12 cellular contexts compared by ENCODE assay signal in the genomic region with DNA sequence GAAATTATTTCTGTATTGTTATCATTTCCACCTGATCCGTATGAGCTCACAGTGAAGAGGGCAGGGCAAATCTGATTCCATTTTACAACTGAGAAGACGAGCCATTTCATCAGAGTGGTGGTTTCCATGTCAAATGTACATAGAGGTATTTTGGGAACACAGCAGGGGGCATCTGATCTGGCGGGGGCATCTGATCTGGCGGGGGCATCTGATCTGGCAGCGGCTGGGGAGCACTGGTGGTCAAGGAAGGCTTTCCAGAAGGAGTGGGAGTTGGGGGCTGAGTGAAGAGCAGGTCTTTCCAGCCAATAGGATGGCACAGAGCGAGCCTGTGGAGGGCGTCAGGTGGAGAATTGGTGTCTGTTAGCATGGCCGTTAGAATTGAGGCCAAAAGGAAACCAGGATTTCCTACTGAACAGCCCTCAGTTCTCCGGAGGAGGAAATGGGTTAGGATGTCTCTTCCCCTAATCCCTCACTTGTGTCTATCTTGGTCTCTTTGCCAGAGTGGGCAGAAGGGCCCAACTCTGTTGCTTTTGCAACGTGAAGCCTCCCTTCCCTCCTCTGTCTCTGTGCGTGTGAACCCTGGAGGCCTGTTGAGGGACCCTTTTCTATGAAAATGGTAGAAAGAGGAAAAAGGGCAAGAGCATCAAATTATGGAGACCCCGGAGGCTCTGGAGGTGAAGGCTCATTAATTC. TPM values are rescaled to one million over a fixed set of nuclear protein-coding genes. Genes with fewer than 3 reads are reported as not detected.
DNase-seq lines count a peak whose midpoint lies in the region; ATAC-seq and TF ChIP-seq lines count a peak whose summit lies in the region.
"Had no signal": no experiment of that assay in that cellular context is flagged by ENCODE, and none has a peak within 500 bp of the region (broad histone marks: within the 10 kb centered on the region; RNA-seq: fewer than 3 reads in every experiment).

No MANE protein-coding gene starts in this region.

- no peaks in the 10 kb centered on the region for H3K9me3 ChIP-seq in KOPT-K1 (ENCODE audit: insufficient read depth, low read length, poor library complexity, severe bottlenecking)
- H3K9me3 ChIP-seq: upper lobe of right lung had no signal

- ATAC-seq in activated CD4-positive, alpha-beta T cell treated with anti-CD3 and anti-CD28 coated beads for 36 hours = peak; percentile 12

- intact Hi-C loops in activated CD4-positive, alpha-beta T cell treated with anti-CD3 and anti-CD28 coated beads for 36 hours (cut with DNase I, micrococcal nuclease) = no loop called here
- intact Hi-C loops in activated T-helper 1 cell treated with anti-CD3 and anti-CD28 coated beads, Interleukin-12 subunit alpha, Interleukin-12 subunit beta, Interleukin-2, Interleukin-4 antibody, amounts not matched to agents 30 ng/mL and 10 ng/mL and 1 ng/mL, durations not matched to agents 14 hours and 24 hours and 36 hours (cut with micrococcal nuclease) = loop anchor here (2.0 kb wide), 1 partner anchor 17 kb away; no protein-coding TSS in a partner anchor

- H3K36me3 ChIP-seq in KOPT-K1 (ENCODE audit: insufficient read depth, low read length) = peaks cover 67% of the 10 kb centered on the region
- H3K36me3 ChIP-seq: cardiac muscle cell, upper lobe of right lung had no signal

- peak overlapping the region; percentile 90 for H3K27ac Mint-ChIP-seq in activated CD4-positive, alpha-beta T cell treated with anti-CD3 and anti-CD28 coated beads for 36 hours
- H3K27ac Mint-ChIP-seq in activated T-helper 1 cell treated with anti-CD3 and anti-CD28 coated beads, Interleukin-12 subunit alpha, Interleukin-12 subunit beta, Interleukin-2, Interleukin-4 antibody, amounts not matched to agents 30 ng/mL and 10 ng/mL and 1 ng/mL, durations not matched to agents 14 hours and 24 hours and 36 hours = peak overlapping the region; percentile 92
- H3K27ac Mint-ChIP-seq in nephron progenitor cell = peak overlapping the region; percentile 20

- no peaks in the 10 kb centered on the region for H3K9me3 Mint-ChIP-seq in activated CD4-positive, alpha-beta T cell treated with anti-CD3 and anti-CD28 coated beads for 36 hours (ENCODE audit: low read depth)
- H3K9me3 Mint-ChIP-seq in activated T-helper 1 cell treated with anti-CD3 and anti-CD28 coated beads, Interleukin-12 subunit alpha, Interleukin-12 subunit beta, Interleukin-2, Interleukin-4 antibody, amounts not matched to agents 30 ng/mL and 10 ng/mL and 1 ng/mL, durations not matched to agents 14 hours and 24 hours and 36 hours = no peaks in the 10 kb centered on the region
- no peaks in the 10 kb centered on the region for H3K9me3 Mint-ChIP-seq in nephron progenitor cell

- H3K4me3 Mint-ChIP-seq in activated CD4-positive, alpha-beta T cell treated with anti-CD3 and anti-CD28 coated beads for 36 hours = peak overlapping the region; percentile 76
- H3K4me3 Mint-ChIP-seq in activated T-helper 1 cell treated with anti-CD3 and anti-CD28 coated beads, Interleukin-12 subunit alpha, Interleukin-12 subunit beta, Interleukin-2, Interleukin-4 antibody, amounts not matched to agents 30 ng/mL and 10 ng/mL and 1 ng/mL, durations not matched to agents 14 hours and 24 hours and 36 hours = peak overlapping the region; percentile 83
- H3K4me3 Mint-ChIP-seq in nephron progenitor cell = no peak overlapping the region

- H3K27me3 Mint-ChIP-seq in activated CD4-positive, alpha-beta T cell treated with anti-CD3 and anti-CD28 coated beads for 36 hours = no peaks in the 10 kb centered on the region
- H3K27me3 Mint-ChIP-seq in activated T-helper 1 cell treated with anti-CD3 and anti-CD28 coated beads, Interleukin-12 subunit alpha, Interleukin-12 subunit beta, Interleukin-2, Interleukin-4 antibody, amounts not matched to agents 30 ng/mL and 10 ng/mL and 1 ng/mL, durations not matched to agents 14 hours and 24 hours and 36 hours (ENCODE audit: insufficient read depth) = no peaks in the 10 kb centered on the region
- no peaks in the 10 kb centered on the region for H3K27me3 Mint-ChIP-seq in nephron progenitor cell (ENCODE audit: low read depth, poor library complexity)

- TF ChIP-seq CTCF in nephron progenitor cell (IDR thresholded peaks at IDR 0.05) = no peak

- CTCF ChIA-PET in activated CD4-positive, alpha-beta T cell treated with anti-CD3 and anti-CD28 coated beads for 36 hours (lab: Charles Lee) = interaction anchor here (0.6 to 5.3 kb wide), 13 partner anchors 9 to 88 kb away, joined by 3 to 44 read pairs (median 3); no protein-coding TSS in a partner anchor

- H3K36me3 Mint-ChIP-seq in activated CD4-positive, alpha-beta T cell treated with anti-CD3 and anti-CD28 coated beads for 36 hours (ENCODE audit: low read depth) = peaks cover 83% of the 10 kb centered on the region
- peaks cover 64% of the 10 kb centered on the region for H3K36me3 Mint-ChIP-seq in activated T-helper 1 cell treated with anti-CD3 and anti-CD28 coated beads, Interleukin-12 subunit alpha, Interleukin-12 subunit beta, Interleukin-2, Interleukin-4 antibody, amounts not matched to agents 30 ng/mL and 10 ng/mL and 1 ng/mL, durations not matched to agents 14 hours and 24 hours and 36 hours (ENCODE audit: low read depth)
- peaks cover 12% of the 10 kb centered on the region for H3K36me3 Mint-ChIP-seq in nephron progenitor cell (ENCODE audit: low read depth)

- DNase-seq in activated CD4-positive, alpha-beta T cell treated with anti-CD3 and anti-CD28 coated beads for 36 hours = peak; percentile 48
- no peak for DNase-seq in activated CD4-positive, alpha-beta T cell treated with anti-CD3 and anti-CD28 coated beads, Interleukin-2, amount 50 U/mL, for 1 hour
- DNase-seq in activated T-helper 1 cell treated with anti-CD3 and anti-CD28 coated beads, Interleukin-12 subunit alpha, Interleukin-12 subunit beta, Interleukin-2, Interleukin-4 antibody, amounts not matched to agents 30 ng/mL and 10 ng/mL and 1 ng/mL, durations not matched to agents 14 hours and 24 hours and 36 hours (ENCODE audit: low spot score) = no peak
- DNase-seq in nephron progenitor cell (no peak), NCI-H524 treated with DMSO at 0.1 percent for 48 hours (lab: John Stamatoyannopoulos, UW) (no peak), iPS-NIHi7 (ENCODE audit: extremely low spot score) (no peak), SIG-M5 treated with dmso at 0.1 percent for 504 hours (lab: John Stamatoyannopoulos, UW; ENCODE audit: unreplicated experiment) (no peak)
- DNase-seq: glutamatergic neuron, upper lobe of right lung had no signal

- POLR2A ChIA-PET in activated CD4-positive, alpha-beta T cell treated with anti-CD3 and anti-CD28 coated beads for 36 hours (lab: Charles Lee) = interaction anchor here (0.6 to 1.7 kb wide), 15 partner anchors 8 to 435 kb away, joined by 3 to 11 read pairs (median 4); no protein-coding TSS in a partner anchor

- peaks cover 91% of the 10 kb centered on the region for H3K4me1 Mint-ChIP-seq in activated CD4-positive, alpha-beta T cell treated with anti-CD3 and anti-CD28 coated beads for 36 hours
- peaks cover 83% of the 10 kb centered on the region for H3K4me1 Mint-ChIP-seq in activated T-helper 1 cell treated with anti-CD3 and anti-CD28 coated beads, Interleukin-12 subunit alpha, Interleukin-12 subunit beta, Interleukin-2, Interleukin-4 antibody, amounts not matched to agents 30 ng/mL and 10 ng/mL and 1 ng/mL, durations not matched to agents 14 hours and 24 hours and 36 hours (ENCODE audit: low read depth)
- H3K4me1 Mint-ChIP-seq in nephron progenitor cell = peaks cover 21% of the 10 kb centered on the region

- H3K27ac ChIP-seq in KOPT-K1 (ENCODE audit: low read depth, low read length, poor library complexity, severe bottlenecking) = peak overlapping the region; percentile 89
- H3K27ac ChIP-seq: cardiac muscle cell, epithelial cell of prostate, upper lobe of right lung had no signal

RNA-seq across cellular contexts. Expression of gene RHOH, which starts 41.3 kb away (rescaled TPM):
- total RNA-seq in activated CD4-positive, alpha-beta T cell treated with anti-CD3 and anti-CD28 coated beads for 36 hours = 10 to 100 TPM; 74.7 to 83.6 TPM
- 105 and 111 TPM in 2 replicates for total RNA-seq in activated T-helper 1 cell treated with anti-CD3 and anti-CD28 coated beads, Interleukin-12 subunit alpha, Interleukin-12 subunit beta, Interleukin-2, Interleukin-4 antibody, amounts not matched to agents 30 ng/mL and 10 ng/mL and 1 ng/mL, durations not matched to agents 14 hours and 24 hours and 36 hours
- total RNA-seq: cardiac muscle cell had no signal

Comparison
In these comparisons a context has a peak if more than half of its experiments do, and no peak if none do; other contexts are left out.
1. H3K27ac Mint-ChIP-seq: peak in every context shown above with its lines; median percentile 92 in activated T-helper 1 cell treated with anti-CD3 and anti-CD28 coated beads, Interleukin-12 subunit alpha, Interleukin-12 subunit beta, Interleukin-2, Interleukin-4 antibody, amounts not matched to agents 30 ng/mL and 10 ng/mL and 1 ng/mL, durations not matched to agents 14 hours and 24 hours and 36 hours; 90 in activated CD4-positive, alpha-beta T cell treated with anti-CD3 and anti-CD28 coated beads for 36 hours; 20 in nephron progenitor cell.